In the genomic region with DNA sequence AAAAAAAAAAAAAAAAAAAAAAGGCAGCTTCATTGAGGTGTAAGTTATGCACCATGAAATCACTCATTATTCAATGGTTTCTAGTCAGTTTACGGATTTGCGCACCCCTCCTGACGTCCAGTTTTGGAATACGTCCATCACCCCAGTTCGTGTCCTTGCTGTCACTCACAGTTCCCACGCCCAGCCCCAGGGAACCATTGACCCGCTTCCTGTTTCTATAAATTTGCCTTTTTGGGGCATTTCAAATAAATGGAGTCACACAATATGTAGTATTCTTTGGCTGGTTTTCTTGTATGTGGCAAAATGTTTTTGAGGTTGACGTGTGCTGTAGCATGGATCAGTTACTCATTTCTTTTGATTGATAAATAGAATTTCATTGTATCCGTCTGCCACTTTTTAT, we compare ENCODE assay signal across 22 cellular contexts. TPM values are rescaled to one million over a fixed set of nuclear protein-coding genes. Genes with fewer than 3 reads are reported as not detected.
"Had no signal": no experiment of that assay in that cellular context is flagged by ENCODE, and none has a peak within 500 bp of the region (broad histone marks: within the 10 kb centered on the region; RNA-seq: fewer than 3 reads in every experiment).

No MANE protein-coding gene starts in this region.

- H3K9me3 Mint-ChIP-seq: stimulated activated naive CD8-positive, alpha-beta T cell treated with anti-CD3 and anti-CD28 coated beads, Interleukin-15, amount 100 ng/mL, for 72 hours; type B pancreatic cell had no signal

- H3K4me3 Mint-ChIP-seq: naive thymus-derived CD4-positive, alpha-beta T cell; nephron progenitor cell; stimulated activated naive CD8-positive, alpha-beta T cell treated with anti-CD3 and anti-CD28 coated beads, Interleukin-15, amount 100 ng/mL, for 72 hours; type B pancreatic cell had no signal

- DNase-seq: cerebellar nuclear complex; cortex of kidney; effector CD4-positive, alpha-beta T cell; kidney; mesenchymal stem cell; midbrain; naive thymus-derived CD4-positive, alpha-beta T cell; nephron progenitor cell; nucleus accumbens; retina; stimulated activated CD4-positive, alpha-beta T cell treated with anti-CD3 and anti-CD28 coated beads, Interleukin-12 subunit alpha, Interleukin-12 subunit beta, amount 100 ng/mL, for 4 hours; stimulated activated CD4-positive, alpha-beta T cell treated with anti-CD3 and anti-CD28 coated beads, Interleukin-1b, Interleukin-23, amount 100 ng/mL, for 48 hours; stimulated activated CD4-positive, alpha-beta T cell treated with anti-CD3 and anti-CD28 coated beads, Interleukin-4, amount 100 ng/mL, for 1 hour; stimulated activated CD8-positive, alpha-beta memory T cell treated with anti-CD3 and anti-CD28 coated beads, Interleukin-4, amount 100 ng/mL, for 48 hours; stimulated activated naive CD4-positive, alpha-beta T cell; stimulated activated naive CD8-positive, alpha-beta T cell treated with anti-CD3 and anti-CD28 coated beads, Interleukin-15, amount 100 ng/mL, for 72 hours had no signal

- ATAC-seq: left lobe of liver; naive thymus-derived CD4-positive, alpha-beta T cell; stimulated activated naive CD8-positive, alpha-beta T cell treated with anti-CD3 and anti-CD28 coated beads, Interleukin-15, amount 100 ng/mL, for 72 hours had no signal

- H3K9me3 ChIP-seq: ovary had no signal

- H3K4me3 ChIP-seq: ovary, smooth muscle cell, tibial artery had no signal

- H3K27ac Mint-ChIP-seq: naive thymus-derived CD4-positive, alpha-beta T cell; nephron progenitor cell; stimulated activated naive CD8-positive, alpha-beta T cell treated with anti-CD3 and anti-CD28 coated beads, Interleukin-15, amount 100 ng/mL, for 72 hours; type B pancreatic cell had no signal

- H3K4me1 ChIP-seq: tibial artery had no signal

- H3K27ac ChIP-seq: ovary, tibial artery had no signal

- H3K36me3 Mint-ChIP-seq: naive thymus-derived CD4-positive, alpha-beta T cell; type B pancreatic cell had no signal

- H3K36me3 ChIP-seq: ovary, tibial artery had no signal

- H3K27me3 ChIP-seq: ovary, tibial artery had no signal

RNA-seq across cellular contexts. Expression of a gene that starts 18.5 kb away (rescaled TPM):
- total RNA-seq: pulmonary artery endothelial cell had no signal
- polyA plus RNA-seq: naive thymus-derived CD4-positive, alpha-beta T cell had no signal
